9 cellular contexts compared by ENCODE assay signal in the genomic region with DNA sequence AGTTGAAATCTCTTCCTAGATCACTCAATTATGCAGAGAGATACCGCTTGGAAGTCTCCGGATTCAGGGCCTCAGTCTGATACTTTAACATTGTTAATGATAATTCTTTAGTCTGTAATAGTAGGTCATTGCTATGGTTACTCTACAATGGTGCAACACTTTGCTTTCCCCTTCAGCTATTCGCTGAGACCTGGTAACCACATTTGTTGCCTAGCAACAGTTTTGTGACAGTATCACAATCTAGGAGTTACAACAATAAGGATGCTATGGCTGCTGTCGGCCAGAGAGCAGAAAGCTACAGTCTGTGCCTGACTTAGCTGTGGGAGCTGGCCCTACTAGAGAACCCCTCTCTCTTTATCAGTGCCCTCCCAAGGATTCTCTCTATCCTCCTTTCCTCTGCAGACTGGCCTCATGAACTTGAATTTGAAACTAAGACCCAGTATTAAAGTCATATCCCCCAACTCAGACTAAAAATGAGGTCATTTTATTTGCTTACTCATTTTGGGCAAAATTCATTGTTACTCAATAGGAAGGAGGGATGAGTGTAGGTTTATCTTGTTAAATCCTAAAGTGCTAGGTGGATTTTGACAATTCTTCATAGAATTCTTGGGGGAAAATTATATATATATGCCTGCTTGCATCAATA. TPM values are rescaled to one million over a fixed set of nuclear protein-coding genes. Genes with fewer than 3 reads are reported as not detected.
DNase-seq lines count a peak whose midpoint lies in the region; ATAC-seq lines count a peak whose summit lies in the region.
"Had no signal": no experiment of that assay in that cellular context is flagged by ENCODE, and none has a peak within 500 bp of the region (broad histone marks: within the 10 kb centered on the region; RNA-seq: fewer than 3 reads in every experiment).

No MANE protein-coding gene starts in this region.

- POLR2A ChIA-PET in activated CD4-positive, alpha-beta T cell treated with anti-CD3 and anti-CD28 coated beads for 36 hours (lab: Charles Lee): interaction anchor here (0.6 kb wide), 2 partner anchors 14 to 168 kb away, joined by 3 read pairs; no protein-coding TSS in a partner anchor

- no peak overlapping the region for H3K4me3 Mint-ChIP-seq in activated CD4-positive, alpha-beta T cell treated with anti-CD3 and anti-CD28 coated beads for 36 hours
- H3K4me3 Mint-ChIP-seq in activated T-helper 17 cell treated with anti-CD3 and anti-CD28 coated beads, Interleukin-2, amount 50 U/mL, for 72 hours: peak overlapping the region; percentile 92

- peak; percentile 52 for ATAC-seq in activated CD4-positive, alpha-beta T cell treated with anti-CD3 and anti-CD28 coated beads for 36 hours
- peak; percentile 55 for ATAC-seq in activated T-helper 17 cell treated with anti-CD3 and anti-CD28 coated beads, Interleukin-2, amount 50 U/mL, for 72 hours (replicated peaks)
- ATAC-seq in GM19452 (IDR thresholded peaks at IDR 0.05; ENCODE audit: unreplicated experiment): no peak

- CTCF ChIA-PET in activated CD4-positive, alpha-beta T cell treated with anti-CD3 and anti-CD28 coated beads for 36 hours (lab: Charles Lee): interaction anchor here (0.8 to 1.1 kb wide), 3 partner anchors 15 to 179 kb away, joined by 3 to 5 read pairs (median 4); no protein-coding TSS in a partner anchor

- H3K9me3 Mint-ChIP-seq in activated CD4-positive, alpha-beta T cell treated with anti-CD3 and anti-CD28 coated beads for 36 hours (ENCODE audit: low read depth): no peaks in the 10 kb centered on the region
- no peaks in the 10 kb centered on the region for H3K9me3 Mint-ChIP-seq in activated T-helper 17 cell treated with anti-CD3 and anti-CD28 coated beads, Interleukin-2, amount 50 U/mL, for 72 hours

- peaks cover 16% of the 10 kb centered on the region for H3K27me3 Mint-ChIP-seq in activated CD4-positive, alpha-beta T cell treated with anti-CD3 and anti-CD28 coated beads for 36 hours
- H3K27me3 Mint-ChIP-seq in activated T-helper 17 cell treated with anti-CD3 and anti-CD28 coated beads, Interleukin-2, amount 50 U/mL, for 72 hours: no peaks in the 10 kb centered on the region

- peak; percentile 24 for DNase-seq in activated CD4-positive, alpha-beta T cell treated with anti-CD3 and anti-CD28 coated beads for 36 hours
- no peak for DNase-seq in activated CD4-positive, alpha-beta T cell treated with anti-CD3 and anti-CD28 coated beads, Interleukin-2, amount 50 U/mL, for 4 hours
- DNase-seq in NCI-H1436 treated with DMSO at 0.1 percent for 48 hours (lab: John Stamatoyannopoulos, UW): peak; percentile 47
- peak; percentile 9 to 73 for DNase-seq in hippocampal formation (lab: John Stamatoyannopoulos, UW)
- peak; percentile 78 for DNase-seq in superior temporal gyrus (ENCODE audit: extremely low spot score)
- DNase-seq in T1000 (lab: John Stamatoyannopoulos, UW): no peak
- DNase-seq: left cardiac atrium had no signal

- peaks cover 28% of the 10 kb centered on the region for H3K4me1 Mint-ChIP-seq in activated CD4-positive, alpha-beta T cell treated with anti-CD3 and anti-CD28 coated beads for 36 hours
- peaks cover 22% of the 10 kb centered on the region for H3K4me1 Mint-ChIP-seq in activated T-helper 17 cell treated with anti-CD3 and anti-CD28 coated beads, Interleukin-2, amount 50 U/mL, for 72 hours

- intact Hi-C loops in activated CD4-positive, alpha-beta T cell treated with anti-CD3 and anti-CD28 coated beads for 36 hours (cut with DNase I, micrococcal nuclease): loop anchor here (5.0 to 10.0 kb wide), 3 partner anchors 40 to 992 kb away; partner anchors contain the start of genes KIAA0825 (in 1 of the 2), NR2F1 (in 1 of the 2), NR2F1-AS1 (in 1 of the 2) and SLF1 (in 1 of the 2)

- H3K27ac Mint-ChIP-seq in activated CD4-positive, alpha-beta T cell treated with anti-CD3 and anti-CD28 coated beads for 36 hours: no peak overlapping the region
- H3K27ac Mint-ChIP-seq in activated T-helper 17 cell treated with anti-CD3 and anti-CD28 coated beads, Interleukin-2, amount 50 U/mL, for 72 hours: peak overlapping the region; percentile 78

- no peaks in the 10 kb centered on the region for H3K36me3 Mint-ChIP-seq in activated CD4-positive, alpha-beta T cell treated with anti-CD3 and anti-CD28 coated beads for 36 hours (ENCODE audit: low read depth)
- peaks cover 13% of the 10 kb centered on the region for H3K36me3 Mint-ChIP-seq in activated T-helper 17 cell treated with anti-CD3 and anti-CD28 coated beads, Interleukin-2, amount 50 U/mL, for 72 hours (ENCODE audit: low read depth)

RNA-seq across cellular contexts. Expression of gene NR2F1, which starts 39.3 kb away (rescaled TPM):
- not detected for total RNA-seq in activated CD4-positive, alpha-beta T cell treated with anti-CD3 and anti-CD28 coated beads for 36 hours
- total RNA-seq in activated T-helper 17 cell treated with anti-CD3 and anti-CD28 coated beads, Interleukin-2, amount 50 U/mL, for 72 hours: not detected

RNA-seq across cellular contexts. Expression of gene NR2F1-AS1, which starts 41.3 kb away (rescaled TPM):
- not detected for total RNA-seq in activated CD4-positive, alpha-beta T cell treated with anti-CD3 and anti-CD28 coated beads for 36 hours
- total RNA-seq in activated T-helper 17 cell treated with anti-CD3 and anti-CD28 coated beads, Interleukin-2, amount 50 U/mL, for 72 hours: not detected

Comparison
In these comparisons a context has a peak if more than half of its experiments do, and no peak if none do; other contexts are left out.
1. DNase-seq: peak in activated CD4-positive, alpha-beta T cell treated with anti-CD3 and anti-CD28 coated beads for 36 hours (single experiment), NCI-H1436 treated with DMSO at 0.1 percent for 48 hours (single experiment), hippocampal formation (2 of 2) and superior temporal gyrus (single experiment); none in activated CD4-positive, alpha-beta T cell treated with anti-CD3 and anti-CD28 coated beads, Interleukin-2, amount 50 U/mL, for 4 hours (0 of 2) and T1000 (single experiment).